In the genomic region with DNA sequence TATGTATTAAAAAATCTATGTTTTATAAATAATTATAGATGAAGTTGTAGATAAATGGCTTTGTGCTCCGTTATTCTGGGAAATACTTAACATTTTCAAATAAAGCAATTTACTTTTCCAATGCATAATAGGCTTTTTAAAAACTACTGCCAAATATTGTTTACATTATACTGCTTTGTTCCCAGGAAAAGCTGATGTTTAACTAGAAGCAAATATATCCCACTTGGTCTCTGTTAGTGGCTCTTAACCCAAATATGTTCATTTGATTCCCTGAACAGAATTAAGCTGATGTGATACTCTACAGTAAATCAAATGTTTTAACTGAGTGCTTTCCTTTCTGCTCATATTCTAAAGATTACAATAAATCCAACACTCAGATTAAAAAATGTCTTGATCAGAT, we compare ENCODE assay signal across 37 cellular contexts.
"Had no signal": no experiment of that assay in that cellular context is flagged by ENCODE, and none has a peak within 500 bp of the region (broad histone marks: within the 10 kb centered on the region; RNA-seq: fewer than 3 reads in every experiment).

No MANE protein-coding gene starts in this region.

- H3K9me3 Mint-ChIP-seq: activated B cell treated with CpG ODN at 0.5 μM for 24 hours; activated CD4-positive, alpha-beta memory T cell treated with anti-CD3 and anti-CD28 coated beads, Interleukin-2, amount 10 ng/mL, durations not matched to agents 7 days and 5 days; activated naive CD8-positive, alpha-beta T cell treated with anti-CD3 and anti-CD28 coated beads for 36 hours; activated T-cell treated with anti-CD3 and anti-CD28 coated beads, Interleukin-2, amount 50 U/mL, for 72 hours; activated T-helper 17 cell treated with anti-CD3 and anti-CD28 coated beads, Interleukin-2, amount 50 U/mL, for 72 hours; central memory CD8-positive, alpha-beta T cell had no signal

- H3K4me3 ChIP-seq: cardiac muscle cell, colonic mucosa, MG63, PC-9 had no signal

- H3K27me3 ChIP-seq: cardiac muscle cell, colonic mucosa, MG63 had no signal

- ATAC-seq: activated T-cell treated with anti-CD3 and anti-CD28 coated beads, Interleukin-2, amount 50 U/mL, for 72 hours; activated T-helper 17 cell treated with anti-CD3 and anti-CD28 coated beads, Interleukin-2, amount 50 U/mL, for 72 hours; Right ventricle myocardium inferior had no signal

- H3K4me1 ChIP-seq: colonic mucosa had no signal

- H3K9me3 ChIP-seq: colonic mucosa, MG63 had no signal

- H3K4me3 Mint-ChIP-seq: activated B cell treated with CpG ODN at 0.5 μM for 24 hours; activated CD4-positive, alpha-beta memory T cell treated with anti-CD3 and anti-CD28 coated beads, Interleukin-2, amount 10 ng/mL, durations not matched to agents 7 days and 5 days; activated naive CD8-positive, alpha-beta T cell treated with anti-CD3 and anti-CD28 coated beads for 36 hours; activated T-cell treated with anti-CD3 and anti-CD28 coated beads, Interleukin-2, amount 50 U/mL, for 72 hours; activated T-helper 17 cell treated with anti-CD3 and anti-CD28 coated beads, Interleukin-2, amount 50 U/mL, for 72 hours; central memory CD8-positive, alpha-beta T cell had no signal

- H3K27me3 Mint-ChIP-seq: activated B cell treated with CpG ODN at 0.5 μM for 24 hours; activated CD4-positive, alpha-beta memory T cell treated with anti-CD3 and anti-CD28 coated beads, Interleukin-2, amount 10 ng/mL, durations not matched to agents 7 days and 5 days; activated naive CD8-positive, alpha-beta T cell treated with anti-CD3 and anti-CD28 coated beads for 36 hours; activated T-helper 17 cell treated with anti-CD3 and anti-CD28 coated beads, Interleukin-2, amount 50 U/mL, for 72 hours; central memory CD8-positive, alpha-beta T cell had no signal

- H3K27ac Mint-ChIP-seq: activated B cell treated with CpG ODN at 0.5 μM for 24 hours; activated CD4-positive, alpha-beta memory T cell treated with anti-CD3 and anti-CD28 coated beads, Interleukin-2, amount 10 ng/mL, durations not matched to agents 7 days and 5 days; activated naive CD8-positive, alpha-beta T cell treated with anti-CD3 and anti-CD28 coated beads for 36 hours; activated T-cell treated with anti-CD3 and anti-CD28 coated beads, Interleukin-2, amount 50 U/mL, for 72 hours; activated T-helper 17 cell treated with anti-CD3 and anti-CD28 coated beads, Interleukin-2, amount 50 U/mL, for 72 hours had no signal

- H3K27ac ChIP-seq: cardiac muscle cell, colonic mucosa, PC-9, RWPE1, VCaP had no signal

- H3K36me3 Mint-ChIP-seq: activated naive CD8-positive, alpha-beta T cell treated with anti-CD3 and anti-CD28 coated beads for 36 hours had no signal

- H3K36me3 ChIP-seq: cardiac muscle cell, colonic mucosa, MG63 had no signal

- DNase-seq: activated B cell treated with CpG ODN at 0.5 μM for 24 hours; activated CD4-positive, alpha-beta memory T cell treated with anti-CD3 and anti-CD28 coated beads, Interleukin-2, amount 10 ng/mL, durations not matched to agents 7 days and 5 days; activated CD4-positive, alpha-beta T cell treated with anti-CD3 and anti-CD28 coated beads for 4 hours; activated CD4-positive, alpha-beta T cell treated with anti-CD3 and anti-CD28 coated beads, Interleukin-2, amount 50 U/mL, for 1 hour; activated CD4-positive, CD25-positive, alpha-beta regulatory T cell treated with anti-CD3 and anti-CD28 coated beads, Interleukin-2, amount 50 U/mL, for 72 hours; activated effector memory CD4-positive, alpha-beta T cell treated with anti-CD3 and anti-CD28 coated beads, Interleukin-2, amount 50 U/mL, for 16 hours; activated naive CD4-positive, alpha-beta T cell; activated naive CD4-positive, alpha-beta T cell treated with anti-CD3 and anti-CD28 coated beads, Interleukin-2, amount 50 U/mL, for 16 hours; activated naive CD8-positive, alpha-beta T cell treated with anti-CD3 and anti-CD28 coated beads for 36 hours; activated T-cell treated with anti-CD3 and anti-CD28 coated beads, Interleukin-2, amount 50 U/mL, for 1 hour; activated T-cell treated with anti-CD3 and anti-CD28 coated beads, Interleukin-2, amount 50 U/mL, for 72 hours; amniotic stem cell; aorta; colonic mucosa; Kasumi-1; KG1; MG63; MV-4-11; NCI-H1105; NCI-H1436 treated with DMSO at 0.1 percent for 48 hours; NCI-H1694 treated with DMSO at 0.1 percent for 48 hours; NCI-H2081; NCI-H2171; NCI-H510A; NCI-H526; PC-9; SW 1271; T-helper 1 cell; T-helper 2 cell; T-helper 9 cell had no signal

- FAIRE-seq: RCC 7860 had no signal

- H3K4me1 Mint-ChIP-seq: activated B cell treated with CpG ODN at 0.5 μM for 24 hours; activated CD4-positive, alpha-beta memory T cell treated with anti-CD3 and anti-CD28 coated beads, Interleukin-2, amount 10 ng/mL, durations not matched to agents 7 days and 5 days; activated naive CD8-positive, alpha-beta T cell treated with anti-CD3 and anti-CD28 coated beads for 36 hours; activated T-helper 17 cell treated with anti-CD3 and anti-CD28 coated beads, Interleukin-2, amount 50 U/mL, for 72 hours; central memory CD8-positive, alpha-beta T cell had no signal
